Comparison of ENCODE assay signal across 18 cellular contexts in the genomic region with DNA sequence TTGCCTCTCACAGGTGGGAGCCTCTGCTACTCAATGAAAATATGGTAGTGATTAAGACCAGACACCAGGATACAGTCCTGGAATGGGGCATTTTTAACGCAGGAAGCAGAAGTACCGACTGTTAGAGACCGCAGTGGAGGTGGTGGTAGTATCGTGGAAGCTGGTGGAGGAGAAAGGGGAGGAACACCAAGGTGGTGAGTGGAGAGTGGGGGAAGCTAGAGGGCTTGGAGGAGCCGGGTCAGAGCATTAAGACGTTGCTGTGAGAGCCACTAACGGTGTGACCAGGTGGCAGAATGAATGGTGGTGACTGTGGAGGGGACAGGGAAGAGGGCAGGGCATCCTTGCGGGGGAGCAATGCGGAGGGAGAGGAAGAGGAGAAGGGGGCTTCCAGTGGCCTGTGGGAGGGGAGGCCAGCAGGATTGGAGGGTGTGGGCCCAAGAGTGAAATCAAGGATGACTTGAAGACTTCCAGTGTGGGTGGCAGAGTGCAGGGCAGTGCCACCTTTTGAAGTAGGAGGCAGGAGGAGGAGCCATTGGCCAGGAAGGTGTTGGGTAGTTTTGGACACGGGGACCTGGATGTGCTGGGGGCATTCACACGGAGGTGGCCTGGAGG. TPM values are rescaled to one million over a fixed set of nuclear protein-coding genes. Genes with fewer than 3 reads are reported as not detected.
DNase-seq lines count a peak whose midpoint lies in the region; ATAC-seq and TF ChIP-seq lines count a peak whose summit lies in the region.
"Had no signal": no experiment of that assay in that cellular context is flagged by ENCODE, and none has a peak within 500 bp of the region (broad histone marks: within the 10 kb centered on the region; RNA-seq: fewer than 3 reads in every experiment).

No MANE protein-coding gene starts in this region.

- peaks cover 29% of the 10 kb centered on the region for H3K79me2 ChIP-seq in GM23338 (replicated peaks; ENCODE audit: insufficient read depth)

- H3K4me1 Mint-ChIP-seq in activated CD4-positive, alpha-beta T cell treated with anti-CD3 and anti-CD28 coated beads for 36 hours, result peaks cover 36% of the 10 kb centered on the region
- H3K4me1 Mint-ChIP-seq in GM23338, result peaks cover 27% of the 10 kb centered on the region
- H3K4me1 Mint-ChIP-seq in naive thymus-derived CD8-positive, alpha-beta T cell, result peaks cover 14 to 43% (median 37%) of the 10 kb centered on the region in 4 donors

- no peaks in the 10 kb centered on the region for H3K36me3 ChIP-seq in GM23338 (ENCODE audit: insufficient read depth)
- no peaks in the 10 kb centered on the region for H3K36me3 ChIP-seq in SK-N-MC (ENCODE audit: insufficient read depth, low read length)
- H3K36me3 ChIP-seq: ovary had no signal

- H3K4me3 Mint-ChIP-seq in activated CD4-positive, alpha-beta T cell treated with anti-CD3 and anti-CD28 coated beads for 36 hours, result peak overlapping the region; percentile 72
- peak overlapping the region; percentile 77; the same call in 2 of the 3 replicates for H3K4me3 Mint-ChIP-seq in GM23338
- H3K4me3 Mint-ChIP-seq in naive thymus-derived CD8-positive, alpha-beta T cell, result peak overlapping the region in 6 of 10 donors; percentile 11 to 83 (median 64)
- H3K4me3 Mint-ChIP-seq: HFFc6 had no signal

- peaks cover 9% of the 10 kb centered on the region; the same call in 1 of the 2 replicates for H3F3A ChIP-seq in GM23338 (replicated peaks; ENCODE audit: low read depth)

- H3K4me2 ChIP-seq in GM23338, result no peak overlapping the region

- H3K27ac ChIP-seq in GM23338 (ENCODE audit: low read depth) (no peak overlapping the region), SK-N-MC (no peak overlapping the region)
- H3K27ac ChIP-seq: ovary, spleen, testis had no signal

- ATAC-seq in activated CD4-positive, alpha-beta T cell treated with anti-CD3 and anti-CD28 coated beads for 36 hours, result no peak
- no peak for ATAC-seq in GM23338
- no peak for ATAC-seq in naive thymus-derived CD8-positive, alpha-beta T cell
- ATAC-seq: effector memory CD8-positive, alpha-beta T cell had no signal

- H3K9ac ChIP-seq in SK-N-MC (ENCODE audit: insufficient read length), result peak overlapping the region; percentile 32

- no peaks in the 10 kb centered on the region for H3K27me3 Mint-ChIP-seq in activated CD4-positive, alpha-beta T cell treated with anti-CD3 and anti-CD28 coated beads for 36 hours
- H3K27me3 Mint-ChIP-seq in GM23338 (ENCODE audit: insufficient read depth, low read depth, poor library complexity), result peaks cover 17% of the 10 kb centered on the region
- peaks cover 2 to 8% (median 3%) of the 10 kb centered on the region in 5 donors for H3K27me3 Mint-ChIP-seq in naive thymus-derived CD8-positive, alpha-beta T cell

- H3K9me3 ChIP-seq in SK-N-MC (ENCODE audit: low read depth, low read length), result no peaks in the 10 kb centered on the region
- H3K9me3 ChIP-seq: ovary, spleen, testis had no signal

- no peaks in the 10 kb centered on the region for H3K9me3 Mint-ChIP-seq in activated CD4-positive, alpha-beta T cell treated with anti-CD3 and anti-CD28 coated beads for 36 hours (ENCODE audit: low read depth)
- H3K9me3 Mint-ChIP-seq in GM23338, result no peaks in the 10 kb centered on the region
- H3K9me3 Mint-ChIP-seq in naive thymus-derived CD8-positive, alpha-beta T cell, result no peaks in the 10 kb centered on the region
- H3K9me3 Mint-ChIP-seq: effector memory CD8-positive, alpha-beta T cell; HFFc6 had no signal

- intact Hi-C loops in activated CD4-positive, alpha-beta T cell treated with anti-CD3 and anti-CD28 coated beads for 36 hours (cut with DNase I, micrococcal nuclease), result loop anchor here in 1 of 2 experiments (5.0 kb wide), 3 partner anchors 166 to 361 kb away; a partner anchor contains a TSS

- TF ChIP-seq CTCF in GM23338 (conservative IDR thresholded peaks at IDR 0.05; ENCODE audit: low read depth in 2 of 2), result no peak

- no peaks in the 10 kb centered on the region for H3K27me3 ChIP-seq in GM23338 (ENCODE audit: insufficient read depth)
- H3K27me3 ChIP-seq: ovary, testis had no signal

- H4K20me1 ChIP-seq in GM23338 (replicated peaks; ENCODE audit: insufficient read depth), result peaks cover 15% of the 10 kb centered on the region

- no peak for DNase-seq in activated CD4-positive, alpha-beta T cell treated with anti-CD3 and anti-CD28 coated beads for 36 hours
- DNase-seq in activated CD4-positive, alpha-beta T cell treated with anti-CD3 and anti-CD28 coated beads, Interleukin-2, amount 50 U/mL, for 1 hour, result no peak
- DNase-seq in GM23338 (ENCODE audit: low spot score), result no peak
- DNase-seq in SK-N-MC (ENCODE audit: low read depth, low spot score), result no peak
- DNase-seq in naive thymus-derived CD8-positive, alpha-beta T cell, result no peak
- no peak for DNase-seq in RPMI8226
- DNase-seq in KG1 (lab: John Stamatoyannopoulos, UW), result no peak
- DNase-seq in activated CD4-positive, CD25-positive, alpha-beta regulatory T cell (lab: John Stamatoyannopoulos, UW), result no peak
- DNase-seq: activated effector memory CD4-positive, alpha-beta T cell treated with Interleukin-2 at 50 U/mL for 16 hours; effector memory CD8-positive, alpha-beta T cell; HFFc6; NCI-H1048; NCI-H2171; ovary; spleen; SW 1271; testis had no signal

- CTCF ChIA-PET in activated CD4-positive, alpha-beta T cell treated with anti-CD3 and anti-CD28 coated beads for 36 hours (lab: Charles Lee), result interaction anchor here (3.3 kb wide), 1 partner anchor 38 kb away, joined by 11 read pairs; no protein-coding TSS in a partner anchor

- H3K4me3 ChIP-seq in GM23338, result no peak overlapping the region
- no peak overlapping the region for H3K4me3 ChIP-seq in SK-N-MC
- H3K4me3 ChIP-seq: lung, ovary, testis had no signal

- POLR2A ChIA-PET in activated CD4-positive, alpha-beta T cell treated with anti-CD3 and anti-CD28 coated beads for 36 hours (lab: Charles Lee), result no interaction called here
- POLR2A ChIA-PET in naive thymus-derived CD8-positive, alpha-beta T cell (lab: Charles Lee), result interaction anchor here (2.3 kb wide), 1 partner anchor 16 kb away, joined by 5 read pairs; no protein-coding TSS in a partner anchor

- H2AFZ ChIP-seq in GM23338, result no peak overlapping the region

- no peaks in the 10 kb centered on the region for H3K9me2 ChIP-seq in GM23338 (ENCODE audit: insufficient read depth)

- H3K4me1 ChIP-seq in GM23338 (ENCODE audit: insufficient read depth), result peaks cover 7% of the 10 kb centered on the region; the same call in 1 of the 2 replicates

- H3K36me3 Mint-ChIP-seq in activated CD4-positive, alpha-beta T cell treated with anti-CD3 and anti-CD28 coated beads for 36 hours (ENCODE audit: low read depth), result no peaks in the 10 kb centered on the region
- H3K36me3 Mint-ChIP-seq in GM23338 (ENCODE audit: low read depth), result no peaks in the 10 kb centered on the region
- no peaks in the 10 kb centered on the region for H3K36me3 Mint-ChIP-seq in naive thymus-derived CD8-positive, alpha-beta T cell

- no peak overlapping the region for H3K27ac Mint-ChIP-seq in activated CD4-positive, alpha-beta T cell treated with anti-CD3 and anti-CD28 coated beads for 36 hours
- H3K27ac Mint-ChIP-seq in GM23338, result no peak overlapping the region
- peak overlapping the region in 4 of 10 donors; percentile 48 to 87 (median 72) for H3K27ac Mint-ChIP-seq in naive thymus-derived CD8-positive, alpha-beta T cell
- H3K27ac Mint-ChIP-seq: HFFc6 had no signal

RNA-seq across cellular contexts. Expression of a gene that starts 1.6 kb away (rescaled TPM):
- 10 to 100 TPM; 41.7 to 42.8 TPM for total RNA-seq in activated CD4-positive, alpha-beta T cell treated with anti-CD3 and anti-CD28 coated beads for 36 hours
- 86.6 and 95.7 TPM in 2 replicates for total RNA-seq in GM23338 (2014; rRNA removed; shearing (Covaris generic))
- 63.2 and 71.6 TPM in 2 replicates for polyA plus RNA-seq in GM23338 (2016; fragmentation: Nextera tagmentation; extraction: Ambion mirVana)
- total RNA-seq in naive thymus-derived CD8-positive, alpha-beta T cell, result 10 to 100 TPM; 28.3 to 28.9 TPM
- polyA plus RNA-seq in naive thymus-derived CD8-positive, alpha-beta T cell, result 10 to 100 TPM; 19.4 to 24.7 (median 20.8) TPM

RNA-seq across cellular contexts. Expression of a gene that starts 55.5 kb away (rescaled TPM):
- total RNA-seq in activated CD4-positive, alpha-beta T cell treated with anti-CD3 and anti-CD28 coated beads for 36 hours, result 10 to 100 TPM; 31.2 to 33.4 TPM
- 57.6 and 75.4 TPM in 2 replicates for total RNA-seq in GM23338 (2014; rRNA removed; shearing (Covaris generic))
- 6.9 and 8.2 TPM in 2 replicates for polyA plus RNA-seq in GM23338 (2016; fragmentation: Nextera tagmentation; extraction: Ambion mirVana)
- 10 to 100 TPM; 26.9 to 32.0 TPM for total RNA-seq in naive thymus-derived CD8-positive, alpha-beta T cell
- 1 to 10 TPM in 2 of 3 donors, under 1 TPM in 1; 0.61 to 2.4 (median 1.1) TPM for polyA plus RNA-seq in naive thymus-derived CD8-positive, alpha-beta T cell
